In the genomic region with DNA sequence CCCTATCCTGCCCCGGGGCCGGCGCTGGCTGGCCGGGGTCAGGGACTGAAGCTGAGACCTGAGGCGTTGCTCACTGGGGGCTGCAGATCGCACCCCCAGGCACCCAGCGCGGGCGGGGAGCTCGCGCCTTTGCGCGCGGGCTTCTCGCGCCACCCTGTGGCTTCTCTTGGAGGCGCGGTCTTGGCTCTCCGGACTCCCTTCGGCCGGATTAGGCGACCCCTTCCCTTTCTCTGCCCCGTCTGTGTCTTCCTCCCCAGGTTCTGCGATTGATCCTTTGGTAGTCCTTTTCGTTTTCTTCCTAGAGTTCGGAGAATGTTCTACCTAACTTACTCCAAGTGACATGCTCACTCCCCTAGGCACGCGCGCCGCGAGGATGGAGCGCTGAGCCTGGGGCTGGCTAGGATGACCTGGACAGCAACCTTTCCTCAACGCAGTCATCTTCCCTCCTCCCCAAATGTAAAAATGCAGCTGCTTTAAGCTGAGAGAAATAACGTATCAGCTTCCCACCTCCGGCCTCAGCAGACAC, we compare ENCODE assay signal across 1 cellular context.
A peak's percentile ranks its signal among the peaks of the same experiment; 100 is the strongest.
TF ChIP-seq lines count a peak whose summit lies in the region.

No MANE protein-coding gene starts in this region.

TF ChIP-seq in K562, 482 proteins besides CTCF, POLR2A, EP300 and RAD21 (continues in another document):
- TF ChIP-seq DDX20 (tag; IDR thresholded peaks at IDR 0.05; ENCODE audit: low read depth) (no peak), RNF2 (IDR thresholded peaks at IDR 0.05) (peak; percentile 48; the same call in 1 of the 2 replicates), SIN3B (IDR thresholded peaks at IDR 0.05; ENCODE audit: low read depth) (0 out of 2 replicates have a peak, but pooled peaks have one; percentile 26), ID3 (CRISPR knock-in tag; IDR thresholded peaks at IDR 0.05) (no peak), ID3 (tag; IDR thresholded peaks at IDR 0.05) (peak; percentile 48; the same call in 1 of the 2 replicates), LCOR (CRISPR knock-in tag; IDR thresholded peaks at IDR 0.05) (peak; percentile 79), EP400 (IDR thresholded peaks at IDR 0.05) (0 out of 2 replicates have a peak, but pooled peaks have one; percentile 21), MBD2 (IDR thresholded peaks at IDR 0.05; ENCODE audit: borderline replicate concordance, low read depth) (no peak), YY1 (IDR thresholded peaks at IDR 0.05; ENCODE audit: borderline replicate concordance in 1 of 3, control insufficient read depth in 1 of 3, extremely low read depth in 1 of 3, insufficient read depth in 3 of 3, insufficient read length in 1 of 3, insufficient replicate concordance in 2 of 3, low read depth in 1 of 3, low read length in 2 of 3) (peak in 1 of 3 experiments; percentile 40), RBFOX2 (IDR thresholded peaks at IDR 0.05; ENCODE audit: low read depth, low read length) (peak; percentile 13; the same call in 1 of the 2 replicates), ARID1B (IDR thresholded peaks at IDR 0.05) (0 out of 2 replicates have a peak, but pooled peaks have one; percentile 36), KLF13 (tag; IDR thresholded peaks at IDR 0.05; ENCODE audit: borderline replicate concordance, low read depth) (no peak), EHMT2 (IDR thresholded peaks at IDR 0.05) (peak; percentile 49; the same call in 1 of the 2 replicates), DPF2 (IDR thresholded peaks at IDR 0.05) (0 out of 2 replicates have a peak, but pooled peaks have one; percentile 26), MNT (conservative IDR thresholded peaks at IDR 0.05) (peak in 1 of 2 experiments; percentile 50; a peak in 1 of 4 replicates), ETV5 (CRISPR knock-in tag; IDR thresholded peaks at IDR 0.05; ENCODE audit: low read depth) (no peak), ZNF121 (CRISPR knock-in tag; conservative IDR thresholded peaks at IDR 0.05) (no peak), SMC3 (conservative IDR thresholded peaks at IDR 0.05; ENCODE audit: insufficient read depth, low read depth, low read length) (peak; percentile 83), PTBP1 (IDR thresholded peaks at IDR 0.05; ENCODE audit: low read depth, low read length) (no peak), MTA3 (IDR thresholded peaks at IDR 0.05; ENCODE audit: borderline replicate concordance) (0 out of 2 replicates have a peak, but pooled peaks have one; percentile 16), HMGXB4 (CRISPR knock-in tag; IDR thresholded peaks at IDR 0.05) (no peak), LEF1 (IDR thresholded peaks at IDR 0.05) (0 out of 2 replicates have a peak, but pooled peaks have one; percentile 31), ELF1 (tag; IDR thresholded peaks at IDR 0.05) (no peak), HLTF (IDR thresholded peaks at IDR 0.05) (0 out of 2 replicates have a peak, but pooled peaks have one; percentile 21), HMG20A (CRISPR knock-in tag; conservative IDR thresholded peaks at IDR 0.05) (no peak), NRF1 (conservative IDR thresholded peaks at IDR 0.05 in 1 of 2, IDR thresholded peaks at IDR 0.05 in 1 of 2) (peak in 1 of 2 experiments; percentile 27; a peak in 2 of 4 replicates), NONO (IDR thresholded peaks at IDR 0.05; ENCODE audit: low read depth in 2 of 2, low read length in 1 of 2) (peak in 1 of 2 experiments; percentile 28; a peak in 1 of 4 replicates), CC2D1A (IDR thresholded peaks at IDR 0.05) (peak; percentile 65), ZEB2 (IDR thresholded peaks at IDR 0.05) (peak; percentile 60), RB1 (IDR thresholded peaks at IDR 0.05; ENCODE audit: low read depth) (peak; percentile 94), ZBTB7A (IDR thresholded peaks at IDR 0.05; ENCODE audit: borderline replicate concordance, control insufficient read depth, low read depth, low read length) (peak; percentile 92; the same call in 1 of the 2 replicates), THRB (CRISPR knock-in tag; conservative IDR thresholded peaks at IDR 0.05) (0 out of 2 replicates have a peak, but pooled peaks have one; percentile 16), HDAC2 (IDR thresholded peaks at IDR 0.05) (peak; percentile 86), MTA1 (IDR thresholded peaks at IDR 0.05; ENCODE audit: borderline replicate concordance) (peak; percentile 56; the same call in 1 of the 2 replicates), NR2C1 (IDR thresholded peaks at IDR 0.05) (no peak), NR2C1 (tag; IDR thresholded peaks at IDR 0.05) (peak; percentile 34; the same call in 1 of the 2 replicates), BCOR (IDR thresholded peaks at IDR 0.05) (peak; percentile 46; the same call in 1 of the 2 replicates)
- TF ChIP-seq, protein P1, sequence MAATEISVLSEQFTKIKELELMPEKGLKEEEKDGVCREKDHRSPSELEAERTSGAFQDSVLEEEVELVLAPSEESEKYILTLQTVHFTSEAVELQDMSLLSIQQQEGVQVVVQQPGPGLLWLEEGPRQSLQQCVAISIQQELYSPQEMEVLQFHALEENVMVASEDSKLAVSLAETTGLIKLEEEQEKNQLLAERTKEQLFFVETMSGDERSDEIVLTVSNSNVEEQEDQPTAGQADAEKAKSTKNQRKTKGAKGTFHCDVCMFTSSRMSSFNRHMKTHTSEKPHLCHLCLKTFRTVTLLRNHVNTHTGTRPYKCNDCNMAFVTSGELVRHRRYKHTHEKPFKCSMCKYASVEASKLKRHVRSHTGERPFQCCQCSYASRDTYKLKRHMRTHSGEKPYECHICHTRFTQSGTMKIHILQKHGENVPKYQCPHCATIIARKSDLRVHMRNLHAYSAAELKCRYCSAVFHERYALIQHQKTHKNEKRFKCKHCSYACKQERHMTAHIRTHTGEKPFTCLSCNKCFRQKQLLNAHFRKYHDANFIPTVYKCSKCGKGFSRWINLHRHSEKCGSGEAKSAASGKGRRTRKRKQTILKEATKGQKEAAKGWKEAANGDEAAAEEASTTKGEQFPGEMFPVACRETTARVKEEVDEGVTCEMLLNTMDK (IDR thresholded peaks at IDR 0.05; ENCODE audit: borderline replicate concordance, insufficient read depth, low read depth, low read length, poor library complexity, severe bottlenecking) = peak; percentile 63
- TF ChIP-seq, protein P2, sequence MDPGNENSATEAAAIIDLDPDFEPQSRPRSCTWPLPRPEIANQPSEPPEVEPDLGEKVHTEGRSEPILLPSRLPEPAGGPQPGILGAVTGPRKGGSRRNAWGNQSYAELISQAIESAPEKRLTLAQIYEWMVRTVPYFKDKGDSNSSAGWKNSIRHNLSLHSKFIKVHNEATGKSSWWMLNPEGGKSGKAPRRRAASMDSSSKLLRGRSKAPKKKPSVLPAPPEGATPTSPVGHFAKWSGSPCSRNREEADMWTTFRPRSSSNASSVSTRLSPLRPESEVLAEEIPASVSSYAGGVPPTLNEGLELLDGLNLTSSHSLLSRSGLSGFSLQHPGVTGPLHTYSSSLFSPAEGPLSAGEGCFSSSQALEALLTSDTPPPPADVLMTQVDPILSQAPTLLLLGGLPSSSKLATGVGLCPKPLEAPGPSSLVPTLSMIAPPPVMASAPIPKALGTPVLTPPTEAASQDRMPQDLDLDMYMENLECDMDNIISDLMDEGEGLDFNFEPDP (CRISPR knock-in tag; IDR thresholded peaks at IDR 0.05) = no peak
- TF ChIP-seq, protein P3, sequence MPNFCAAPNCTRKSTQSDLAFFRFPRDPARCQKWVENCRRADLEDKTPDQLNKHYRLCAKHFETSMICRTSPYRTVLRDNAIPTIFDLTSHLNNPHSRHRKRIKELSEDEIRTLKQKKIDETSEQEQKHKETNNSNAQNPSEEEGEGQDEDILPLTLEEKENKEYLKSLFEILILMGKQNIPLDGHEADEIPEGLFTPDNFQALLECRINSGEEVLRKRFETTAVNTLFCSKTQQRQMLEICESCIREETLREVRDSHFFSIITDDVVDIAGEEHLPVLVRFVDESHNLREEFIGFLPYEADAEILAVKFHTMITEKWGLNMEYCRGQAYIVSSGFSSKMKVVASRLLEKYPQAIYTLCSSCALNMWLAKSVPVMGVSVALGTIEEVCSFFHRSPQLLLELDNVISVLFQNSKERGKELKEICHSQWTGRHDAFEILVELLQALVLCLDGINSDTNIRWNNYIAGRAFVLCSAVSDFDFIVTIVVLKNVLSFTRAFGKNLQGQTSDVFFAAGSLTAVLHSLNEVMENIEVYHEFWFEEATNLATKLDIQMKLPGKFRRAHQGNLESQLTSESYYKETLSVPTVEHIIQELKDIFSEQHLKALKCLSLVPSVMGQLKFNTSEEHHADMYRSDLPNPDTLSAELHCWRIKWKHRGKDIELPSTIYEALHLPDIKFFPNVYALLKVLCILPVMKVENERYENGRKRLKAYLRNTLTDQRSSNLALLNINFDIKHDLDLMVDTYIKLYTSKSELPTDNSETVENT (CRISPR knock-in tag; IDR thresholded peaks at IDR 0.05) = 0 out of 2 replicates have a peak, but pooled peaks have one; percentile 14
- TF ChIP-seq, protein P4, sequence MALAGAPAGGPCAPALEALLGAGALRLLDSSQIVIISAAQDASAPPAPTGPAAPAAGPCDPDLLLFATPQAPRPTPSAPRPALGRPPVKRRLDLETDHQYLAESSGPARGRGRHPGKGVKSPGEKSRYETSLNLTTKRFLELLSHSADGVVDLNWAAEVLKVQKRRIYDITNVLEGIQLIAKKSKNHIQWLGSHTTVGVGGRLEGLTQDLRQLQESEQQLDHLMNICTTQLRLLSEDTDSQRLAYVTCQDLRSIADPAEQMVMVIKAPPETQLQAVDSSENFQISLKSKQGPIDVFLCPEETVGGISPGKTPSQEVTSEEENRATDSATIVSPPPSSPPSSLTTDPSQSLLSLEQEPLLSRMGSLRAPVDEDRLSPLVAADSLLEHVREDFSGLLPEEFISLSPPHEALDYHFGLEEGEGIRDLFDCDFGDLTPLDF (CRISPR knock-in tag; IDR thresholded peaks at IDR 0.05) = 0 out of 2 replicates have a peak, but pooled peaks have one; percentile 56
- TF ChIP-seq, protein P5, sequence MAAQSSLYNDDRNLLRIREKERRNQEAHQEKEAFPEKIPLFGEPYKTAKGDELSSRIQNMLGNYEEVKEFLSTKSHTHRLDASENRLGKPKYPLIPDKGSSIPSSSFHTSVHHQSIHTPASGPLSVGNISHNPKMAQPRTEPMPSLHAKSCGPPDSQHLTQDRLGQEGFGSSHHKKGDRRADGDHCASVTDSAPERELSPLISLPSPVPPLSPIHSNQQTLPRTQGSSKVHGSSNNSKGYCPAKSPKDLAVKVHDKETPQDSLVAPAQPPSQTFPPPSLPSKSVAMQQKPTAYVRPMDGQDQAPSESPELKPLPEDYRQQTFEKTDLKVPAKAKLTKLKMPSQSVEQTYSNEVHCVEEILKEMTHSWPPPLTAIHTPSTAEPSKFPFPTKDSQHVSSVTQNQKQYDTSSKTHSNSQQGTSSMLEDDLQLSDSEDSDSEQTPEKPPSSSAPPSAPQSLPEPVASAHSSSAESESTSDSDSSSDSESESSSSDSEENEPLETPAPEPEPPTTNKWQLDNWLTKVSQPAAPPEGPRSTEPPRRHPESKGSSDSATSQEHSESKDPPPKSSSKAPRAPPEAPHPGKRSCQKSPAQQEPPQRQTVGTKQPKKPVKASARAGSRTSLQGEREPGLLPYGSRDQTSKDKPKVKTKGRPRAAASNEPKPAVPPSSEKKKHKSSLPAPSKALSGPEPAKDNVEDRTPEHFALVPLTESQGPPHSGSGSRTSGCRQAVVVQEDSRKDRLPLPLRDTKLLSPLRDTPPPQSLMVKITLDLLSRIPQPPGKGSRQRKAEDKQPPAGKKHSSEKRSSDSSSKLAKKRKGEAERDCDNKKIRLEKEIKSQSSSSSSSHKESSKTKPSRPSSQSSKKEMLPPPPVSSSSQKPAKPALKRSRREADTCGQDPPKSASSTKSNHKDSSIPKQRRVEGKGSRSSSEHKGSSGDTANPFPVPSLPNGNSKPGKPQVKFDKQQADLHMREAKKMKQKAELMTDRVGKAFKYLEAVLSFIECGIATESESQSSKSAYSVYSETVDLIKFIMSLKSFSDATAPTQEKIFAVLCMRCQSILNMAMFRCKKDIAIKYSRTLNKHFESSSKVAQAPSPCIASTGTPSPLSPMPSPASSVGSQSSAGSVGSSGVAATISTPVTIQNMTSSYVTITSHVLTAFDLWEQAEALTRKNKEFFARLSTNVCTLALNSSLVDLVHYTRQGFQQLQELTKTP (IDR thresholded peaks at IDR 0.05; ENCODE audit: low read depth in 1 of 2, partially characterized antibody in 2 of 2) = peak in 1 of 2 experiments; percentile 30
